Comparison of ENCODE assay signal across 7 cellular contexts in the genomic region with DNA sequence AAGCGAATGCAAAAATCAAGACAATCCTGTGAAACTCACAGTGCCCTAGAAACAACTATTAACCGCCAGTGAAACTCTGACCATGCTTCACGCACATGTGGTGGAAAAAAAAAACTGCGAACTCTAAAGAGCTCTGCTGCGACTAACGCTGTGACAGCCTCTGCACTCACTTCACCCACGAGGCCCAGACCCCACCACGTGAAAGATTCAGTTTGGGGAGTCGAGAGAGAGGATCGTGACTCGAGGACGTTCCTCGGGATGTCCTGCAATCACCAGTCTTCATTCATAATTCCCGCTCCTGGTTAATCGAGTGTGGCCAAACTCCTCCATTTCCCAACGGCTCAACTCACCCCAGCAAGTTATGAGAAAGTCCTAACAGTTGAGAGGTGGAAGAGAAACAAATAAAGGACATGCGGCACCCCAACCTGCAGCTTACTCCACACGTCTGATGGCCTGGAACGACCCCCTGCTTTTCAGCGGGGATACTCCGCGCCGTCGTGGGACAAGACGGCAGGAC. TPM values are rescaled to one million over a fixed set of nuclear protein-coding genes. Genes with fewer than 3 reads are reported as not detected.
DNase-seq lines count a peak whose midpoint lies in the region; ATAC-seq, FAIRE-seq and TF ChIP-seq lines count a peak whose summit lies in the region.

No MANE protein-coding gene starts in this region.

- TF ChIP-seq CTCF in PC-3 (conservative IDR thresholded peaks at IDR 0.05; ENCODE audit: low read depth, low read length) (no peak), keratinocyte (optimal IDR thresholded peaks at IDR 0.05 in 1 of 3, IDR thresholded peaks at IDR 0.05 in 1 of 3, conservative IDR thresholded peaks at IDR 0.05 in 1 of 3; ENCODE audit: extremely low read depth in 1 of 3, insufficient read depth in 2 of 3, low read length in 3 of 3) (no peak)

- H3K79me2 ChIP-seq in PC-3 (ENCODE audit: low read length) (peaks cover 61% of the 10 kb centered on the region), keratinocyte (ENCODE audit: control insufficient read depth, insufficient read depth, low read length) (peaks cover 62% of the 10 kb centered on the region)

- BruUV-seq in PC-3 (replicated peaks; lab: Mats Ljungman, UMichigan), result no TSS peak

- POLR2A ChIA-PET in PC-3 (lab: Charles Lee; ENCODE audit: unreplicated experiment), result no interaction called here

- H3K9me3 ChIP-seq in PC-3 (ENCODE audit: low read length) (no peaks in the 10 kb centered on the region), keratinocyte (ENCODE audit: control insufficient read depth, low read depth, low read length) (no peaks in the 10 kb centered on the region)

- intact Hi-C loops in PC-3 (cut with micrococcal nuclease), result loop anchor here (5.0 kb wide), 1 partner anchor 82 kb away; no protein-coding TSS in a partner anchor

- H3K4me3 ChIP-seq in PC-3 (ENCODE audit: low read length), result peak overlapping the region; percentile 93
- H3K4me3 ChIP-seq in keratinocyte (ENCODE audit: control insufficient read depth in 2 of 3, extremely low read depth in 1 of 3, insufficient read depth in 2 of 3, low read depth in 1 of 3, low read length in 3 of 3), result peak overlapping the region; percentile 94 to 99 (median 98)

- no peaks in the 10 kb centered on the region for H3K9me2 ChIP-seq in PC-3 (replicated peaks; ENCODE audit: low read length)

- peaks cover 42% of the 10 kb centered on the region for H3K36me3 ChIP-seq in PC-3 (ENCODE audit: low read depth, low read length)
- H3K36me3 ChIP-seq in keratinocyte (ENCODE audit: control insufficient read depth in 2 of 2, extremely low read depth in 1 of 2, insufficient read depth in 2 of 2, low read length in 2 of 2), result peaks cover 8 to 29% of the 10 kb centered on the region in 2 experiments

- H2AFZ ChIP-seq in PC-3 (ENCODE audit: low read length) (no peak overlapping the region), keratinocyte (ENCODE audit: control insufficient read depth, low read length) (no peak overlapping the region)

- H3K27ac ChIP-seq in PC-3 (ENCODE audit: low read length) (peak overlapping the region; percentile 59), keratinocyte (ENCODE audit: control insufficient read depth, insufficient read depth, low read length) (peak overlapping the region; percentile 97)

- H3F3A ChIP-seq in PC-3 (ENCODE audit: low read length, unreplicated experiment), result no peaks in the 10 kb centered on the region

- no peak for ATAC-seq in PC-3
- no peak for ATAC-seq in GM19023 (IDR thresholded peaks at IDR 0.05; ENCODE audit: unreplicated experiment)

- no peaks in the 10 kb centered on the region for H3K9me1 ChIP-seq in keratinocyte (ENCODE audit: control insufficient read depth, extremely low read depth, insufficient read depth, low read length)

- dilution Hi-C loops in keratinocyte (cut with MboI; ENCODE audit: extremely low pct_ligation_motif_present, low sequenced_read_pairs), result loop anchor here (5.0 kb wide), 1 partner anchor 63 kb away; no protein-coding TSS in a partner anchor

- TF ChIP-seq POLR2A in GM12892 (IDR thresholded peaks at IDR 0.05; ENCODE audit: low read depth, low read length), result no peak; the same call in 1 of the 2 replicates

- CTCF ChIA-PET in PC-3 (lab: Charles Lee), result no interaction called here

- peak overlapping the region; percentile 99 for H3K9ac ChIP-seq in PC-3 (ENCODE audit: low read length)
- H3K9ac ChIP-seq in keratinocyte (ENCODE audit: control insufficient read depth, extremely low read depth, insufficient read depth, low read length), result peak overlapping the region; percentile 97

- H3K4me2 ChIP-seq in PC-3 (ENCODE audit: low read length), result peak overlapping the region; percentile 86
- H3K4me2 ChIP-seq in keratinocyte (ENCODE audit: control insufficient read depth, extremely low read depth, insufficient read depth, low read depth, low read length), result peak overlapping the region; percentile 79

- H3K4me1 ChIP-seq in PC-3 (ENCODE audit: insufficient read depth, low read length), result peaks cover 16% of the 10 kb centered on the region
- peaks cover 32% of the 10 kb centered on the region for H3K4me1 ChIP-seq in keratinocyte (ENCODE audit: control insufficient read depth, extremely low read depth, insufficient read depth, low read length)

- H3K27me3 ChIP-seq in PC-3 (ENCODE audit: low read length), result no peaks in the 10 kb centered on the region
- no peaks in the 10 kb centered on the region for H3K27me3 ChIP-seq in keratinocyte (ENCODE audit: control insufficient read depth, extremely low read depth, insufficient read depth, low read length)

- DNase-seq in GM12892 (ENCODE audit: insufficient read length) (peak; percentile 8), PC-3 (peak; percentile 32), keratinocyte (ENCODE audit: low read depth, low spot score) (no peak), NCI-H187 (lab: John Stamatoyannopoulos, UW) (no peak)
- peak; percentile 18 for DNase-seq in activated naive CD8-positive, alpha-beta T cell treated with anti-CD3 and anti-CD28 coated beads, Interleukin-2, amount 50 U/mL, for 16 hours (ENCODE audit: low read depth, low spot score)
- peak; percentile 56 for DNase-seq in stimulated activated CD4-positive, alpha-beta T cell treated with anti-CD3 and anti-CD28 coated beads, Interleukin-1b, Interleukin-23, amount 100 ng/mL, for 48 hours

- FAIRE-seq in GM12892 (lab: Jason Lieb, UNC) (no peak), keratinocyte (lab: Jason Lieb, UNC) (no peak)

- H4K20me1 ChIP-seq in PC-3 (ENCODE audit: low read length) (peaks cover 53% of the 10 kb centered on the region), keratinocyte (ENCODE audit: control insufficient read depth, extremely low read depth, insufficient read depth, low read length) (peaks cover 39% of the 10 kb centered on the region)

RNA-seq across cellular contexts. Expression of gene SERBP1, which starts 1.1 kb away (rescaled TPM):
- polyA plus RNA-seq in GM12892 (2012; ENCODE audit: missing spikeins), result 324 TPM
- 256 and 337 TPM in 2 replicates for total RNA-seq in PC-3 (2014; rRNA removed)
- 197 to 352 TPM (median 286 TPM) in 3 replicates for polyA plus RNA-seq in keratinocyte
- polyA plus RNA-seq in keratinocyte (2011; ENCODE audit: low read depth), result 870 TPM
- polyA plus RNA-seq in keratinocyte (2011; cell fraction: cytosol; rRNA removed), result 227 and 270 TPM in 2 replicates
- polyA plus RNA-seq in keratinocyte (2011; cell fraction: nucleus; rRNA removed), result 120 and 203 TPM in 2 replicates
- polyA plus RNA-seq in keratinocyte (2012; ENCODE audit: low replicate concordance), result 161 and 304 TPM in 2 replicates
- polyA minus RNA-seq in keratinocyte, result 44.8 to 115 TPM (median 55.0 TPM) in 3 replicates
- 241 TPM for polyA minus RNA-seq in keratinocyte (2011; cell fraction: cytosol; rRNA and poly(A)+ RNA removed)
- 47.8 and 84.2 TPM in 2 replicates for polyA minus RNA-seq in keratinocyte (2011; cell fraction: nucleus; rRNA and poly(A)+ RNA removed)

Comparison
In these comparisons a context has a peak if more than half of its experiments do, and no peak if none do; other contexts are left out.
1. DNase-seq: peak in GM12892 (single experiment), PC-3 (single experiment), activated naive CD8-positive, alpha-beta T cell treated with anti-CD3 and anti-CD28 coated beads, Interleukin-2, amount 50 U/mL, for 16 hours (single experiment) and stimulated activated CD4-positive, alpha-beta T cell treated with anti-CD3 and anti-CD28 coated beads, Interleukin-1b, Interleukin-23, amount 100 ng/mL, for 48 hours (single experiment); none in keratinocyte (single experiment) and NCI-H187 (0 of 2).